ENCODE assay signal across 10 cellular contexts in the genomic region with DNA sequence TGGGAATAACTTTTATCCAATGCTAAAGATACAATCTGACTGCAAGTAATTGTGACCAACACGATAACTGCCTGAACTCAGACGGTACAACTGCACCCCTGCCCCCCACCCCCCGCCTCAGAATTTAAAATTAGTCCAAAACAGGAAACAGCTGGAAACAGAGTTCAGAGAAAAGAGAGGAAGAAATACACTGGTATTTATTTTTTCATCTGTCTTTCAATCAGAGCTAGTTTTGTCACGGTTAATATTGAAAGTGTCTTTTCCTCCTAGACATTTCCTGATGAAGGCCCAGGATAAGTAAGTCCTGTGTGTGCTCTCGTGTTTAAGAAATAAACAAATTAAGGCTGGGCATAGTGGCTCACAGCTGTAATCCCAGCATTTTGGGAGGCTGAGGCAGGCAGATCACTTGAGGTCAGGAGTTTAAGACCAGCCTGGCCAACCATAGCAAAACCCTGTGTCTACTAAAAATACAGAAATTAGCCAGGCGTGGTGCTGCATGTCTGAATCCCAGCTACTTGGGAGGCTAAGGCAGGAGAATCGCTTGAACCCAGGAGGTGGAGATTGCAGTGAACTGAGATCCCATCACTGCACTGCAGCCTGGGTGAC. TPM values are rescaled to one million over a fixed set of nuclear protein-coding genes. Genes with fewer than 3 reads are reported as not detected.
DNase-seq lines count a peak whose midpoint lies in the region; ATAC-seq and TF ChIP-seq lines count a peak whose summit lies in the region.
"Had no signal": no experiment of that assay in that cellular context is flagged by ENCODE, and none has a peak within 500 bp of the region (broad histone marks: within the 10 kb centered on the region; RNA-seq: fewer than 3 reads in every experiment).

No MANE protein-coding gene starts in this region.

- peaks cover 49% of the 10 kb centered on the region for H3K4me1 Mint-ChIP-seq in activated T-cell treated with anti-CD3 and anti-CD28 coated beads, Interleukin-2, amount 50 U/mL, for 24 hours (ENCODE audit: low read depth)
- H3K4me1 Mint-ChIP-seq in activated CD8-positive, alpha-beta T cell treated with anti-CD3 and anti-CD28 coated beads for 36 hours (ENCODE audit: low read depth): peaks cover 50% of the 10 kb centered on the region
- H3K4me1 Mint-ChIP-seq in WTC11: peaks cover 11% of the 10 kb centered on the region

- H3K4me3 Mint-ChIP-seq in activated T-cell treated with anti-CD3 and anti-CD28 coated beads, Interleukin-2, amount 50 U/mL, for 24 hours: peak overlapping the region; percentile 2
- peak overlapping the region; percentile 16 for H3K4me3 Mint-ChIP-seq in activated CD8-positive, alpha-beta T cell treated with anti-CD3 and anti-CD28 coated beads for 36 hours
- no peak overlapping the region for H3K4me3 Mint-ChIP-seq in WTC11

- H3K27ac Mint-ChIP-seq in activated T-cell treated with anti-CD3 and anti-CD28 coated beads, Interleukin-2, amount 50 U/mL, for 24 hours: peak overlapping the region; percentile 74
- peak overlapping the region; percentile 57 for H3K27ac Mint-ChIP-seq in activated CD8-positive, alpha-beta T cell treated with anti-CD3 and anti-CD28 coated beads for 36 hours
- H3K27ac Mint-ChIP-seq in WTC11: no peak overlapping the region

- DNase-seq in activated T-cell treated with anti-CD3 and anti-CD28 coated beads, Interleukin-2, amount 50 U/mL, for 24 hours: no peak
- DNase-seq in activated T-cell treated with anti-CD3 and anti-CD28 coated beads, Interleukin-2, amount 50 U/mL, for 1 hour: no peak
- DNase-seq in activated CD8-positive, alpha-beta T cell treated with anti-CD3 and anti-CD28 coated beads for 36 hours: no peak
- DNase-seq in lung (ENCODE audit: low spot score) (no peak), NCI-H748 (lab: John Stamatoyannopoulos, UW; ENCODE audit: unreplicated experiment) (no peak), WTC11 (ENCODE audit: low spot score) (no peak), GOT3 (lab: John Stamatoyannopoulos, UW) (no peak)

- peaks cover 4% of the 10 kb centered on the region for H3K36me3 Mint-ChIP-seq in activated T-cell treated with anti-CD3 and anti-CD28 coated beads, Interleukin-2, amount 50 U/mL, for 24 hours (ENCODE audit: low read depth)
- H3K36me3 Mint-ChIP-seq in activated CD8-positive, alpha-beta T cell treated with anti-CD3 and anti-CD28 coated beads for 36 hours (ENCODE audit: low read depth): no peaks in the 10 kb centered on the region
- H3K36me3 Mint-ChIP-seq in WTC11: no peaks in the 10 kb centered on the region; the same call in 1 of the 2 replicates

- CTCF ChIA-PET in activated CD8-positive, alpha-beta T cell treated with anti-CD3 and anti-CD28 coated beads for 36 hours (lab: Charles Lee): interaction anchor here (1.0 to 1.7 kb wide), 4 partner anchors 8 to 41 kb away, joined by 3 to 5 read pairs (median 4); no protein-coding TSS in a partner anchor
- CTCF ChIA-PET in WTC11 (lab: Charles Lee): interaction anchor here (2.7 kb wide), 1 partner anchor 29 kb away, joined by 8 read pairs; no protein-coding TSS in a partner anchor

- WGBS in lung, 2 donors: 18 to 31% methylated on average over 7 of the region's 7 CpGs
- 25% methylated on average over 7 of the region's 7 CpGs for WGBS in thymus

- intact Hi-C loops in activated CD8-positive, alpha-beta T cell treated with anti-CD3 and anti-CD28 coated beads for 36 hours (cut with micrococcal nuclease): no loop called here

- H3K9me3 ChIP-seq in lung (ENCODE audit: control insufficient read depth in 2 of 2, insufficient read depth in 1 of 2, low read length in 1 of 2) (no peaks in the 10 kb centered on the region), thymus (ENCODE audit: control insufficient read depth) (no peaks in the 10 kb centered on the region)

- H3K27ac ChIP-seq in lung (ENCODE audit: low read depth in 1 of 2, low read length in 1 of 2) (peak overlapping the region; percentile 26 to 47), thymus (ENCODE audit: low read depth) (peak overlapping the region; percentile 60)

- H3K4me1 ChIP-seq in lung (ENCODE audit: control insufficient read depth in 2 of 2, insufficient read depth in 2 of 2, low read length in 2 of 2): peaks cover 36 to 54% of the 10 kb centered on the region in 2 donors
- H3K4me1 ChIP-seq in thymus (ENCODE audit: control insufficient read depth, insufficient read depth, low read length): peaks cover 17% of the 10 kb centered on the region

- POLR2A ChIA-PET in activated CD8-positive, alpha-beta T cell treated with anti-CD3 and anti-CD28 coated beads for 36 hours (lab: Charles Lee): interaction anchor here (0.6 to 1.7 kb wide), 3 partner anchors 20 to 972 kb away, joined by 3 to 6 read pairs (median 3); no protein-coding TSS in a partner anchor
- POLR2A ChIA-PET in WTC11 (lab: Charles Lee): no interaction called here

- no peak for TF ChIP-seq CTCF in activated CD8-positive, alpha-beta T cell treated with anti-CD3 and anti-CD28 coated beads for 36 hours (IDR thresholded peaks at IDR 0.05)
- TF ChIP-seq CTCF in lung (IDR thresholded peaks at IDR 0.05; ENCODE audit: control extremely low read depth, extremely low read depth) (no peak), WTC11 (IDR thresholded peaks at IDR 0.05) (no peak)

- no peaks in the 10 kb centered on the region for H3K9me3 Mint-ChIP-seq in activated T-cell treated with anti-CD3 and anti-CD28 coated beads, Interleukin-2, amount 50 U/mL, for 24 hours
- no peaks in the 10 kb centered on the region for H3K9me3 Mint-ChIP-seq in activated CD8-positive, alpha-beta T cell treated with anti-CD3 and anti-CD28 coated beads for 36 hours
- no peaks in the 10 kb centered on the region for H3K9me3 Mint-ChIP-seq in WTC11

- H3K36me3 ChIP-seq in lung (ENCODE audit: control insufficient read depth in 2 of 2, insufficient read depth in 2 of 2, low read length in 2 of 2) (no peaks in the 10 kb centered on the region), thymus (ENCODE audit: control insufficient read depth, insufficient read depth) (peaks cover 8% of the 10 kb centered on the region)

- no peaks in the 10 kb centered on the region for H3K27me3 Mint-ChIP-seq in activated T-cell treated with anti-CD3 and anti-CD28 coated beads, Interleukin-2, amount 50 U/mL, for 24 hours
- no peaks in the 10 kb centered on the region for H3K27me3 Mint-ChIP-seq in activated CD8-positive, alpha-beta T cell treated with anti-CD3 and anti-CD28 coated beads for 36 hours
- peaks cover 5% of the 10 kb centered on the region for H3K27me3 Mint-ChIP-seq in WTC11 (ENCODE audit: low read depth)

- ATAC-seq in activated CD8-positive, alpha-beta T cell treated with anti-CD3 and anti-CD28 coated beads for 36 hours: no peak
- ATAC-seq in lung (ENCODE audit: insufficient read depth, low FRiP score): no peak
- no peak for ATAC-seq in WTC11

- H3K27me3 ChIP-seq in lung (ENCODE audit: control insufficient read depth, insufficient read depth) (no peaks in the 10 kb centered on the region), thymus (ENCODE audit: control insufficient read depth, insufficient read depth) (no peaks in the 10 kb centered on the region)

- H3K4me3 ChIP-seq in lung: no peak overlapping the region
- no peak overlapping the region for H3K4me3 ChIP-seq in thymus (ENCODE audit: low read length)

TF ChIP-seq in WTC11, 78 proteins besides CTCF, POLR2A, EP300 and RAD21:
- TF ChIP-seq ZNF416 (CRISPR knock-in tag; IDR thresholded peaks at IDR 0.05) (no peak), NR1H2 (CRISPR knock-in tag; IDR thresholded peaks at IDR 0.05) (no peak), SOX15 (CRISPR knock-in tag; IDR thresholded peaks at IDR 0.05) (no peak), ZNF396 (CRISPR knock-in tag; IDR thresholded peaks at IDR 0.05; ENCODE audit: borderline replicate concordance) (no peak), FOXP1 (CRISPR knock-in tag; IDR thresholded peaks at IDR 0.05; ENCODE audit: borderline replicate concordance) (no peak)
- TF ChIP-seq, protein P1, sequence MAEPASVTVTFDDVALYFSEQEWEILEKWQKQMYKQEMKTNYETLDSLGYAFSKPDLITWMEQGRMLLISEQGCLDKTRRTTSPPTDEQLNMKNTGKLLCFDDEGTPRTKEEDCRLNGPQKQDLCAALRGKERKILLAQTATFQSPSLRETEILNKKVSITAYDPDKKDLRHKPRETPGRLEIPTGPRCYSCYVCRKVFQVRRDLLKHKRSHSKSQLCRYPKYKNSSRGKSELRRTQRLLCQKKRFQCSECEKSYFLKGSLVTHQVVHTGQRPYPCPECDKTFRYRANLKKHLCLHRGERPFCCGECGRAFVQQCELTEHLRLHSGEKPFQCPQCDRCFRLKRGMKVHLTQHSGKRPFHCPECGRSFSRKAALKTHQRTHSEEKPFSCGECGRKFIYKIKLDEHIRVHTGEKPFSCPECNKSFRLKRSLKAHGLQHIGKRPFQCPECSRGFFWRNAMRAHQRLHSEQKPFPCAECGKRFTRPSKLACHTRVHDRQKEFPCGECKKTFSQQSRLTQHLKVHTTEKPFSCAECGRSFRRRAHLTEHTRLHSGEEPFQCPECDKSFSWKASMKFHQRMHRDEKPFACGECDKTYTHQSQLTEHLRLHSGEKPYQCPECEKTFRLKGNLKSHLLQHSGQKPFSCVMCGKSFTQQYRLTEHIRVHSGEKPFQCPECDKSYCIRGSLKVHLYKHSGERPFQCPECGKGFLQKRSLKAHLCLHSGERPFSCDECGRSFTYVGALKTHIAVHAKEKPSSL (CRISPR knock-in tag; conservative IDR thresholded peaks at IDR 0.05): no peak
- TF ChIP-seq, protein P2, sequence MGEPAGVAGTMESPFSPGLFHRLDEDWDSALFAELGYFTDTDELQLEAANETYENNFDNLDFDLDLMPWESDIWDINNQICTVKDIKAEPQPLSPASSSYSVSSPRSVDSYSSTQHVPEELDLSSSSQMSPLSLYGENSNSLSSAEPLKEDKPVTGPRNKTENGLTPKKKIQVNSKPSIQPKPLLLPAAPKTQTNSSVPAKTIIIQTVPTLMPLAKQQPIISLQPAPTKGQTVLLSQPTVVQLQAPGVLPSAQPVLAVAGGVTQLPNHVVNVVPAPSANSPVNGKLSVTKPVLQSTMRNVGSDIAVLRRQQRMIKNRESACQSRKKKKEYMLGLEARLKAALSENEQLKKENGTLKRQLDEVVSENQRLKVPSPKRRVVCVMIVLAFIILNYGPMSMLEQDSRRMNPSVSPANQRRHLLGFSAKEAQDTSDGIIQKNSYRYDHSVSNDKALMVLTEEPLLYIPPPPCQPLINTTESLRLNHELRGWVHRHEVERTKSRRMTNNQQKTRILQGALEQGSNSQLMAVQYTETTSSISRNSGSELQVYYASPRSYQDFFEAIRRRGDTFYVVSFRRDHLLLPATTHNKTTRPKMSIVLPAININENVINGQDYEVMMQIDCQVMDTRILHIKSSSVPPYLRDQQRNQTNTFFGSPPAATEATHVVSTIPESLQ (CRISPR knock-in tag; IDR thresholded peaks at IDR 0.05): no peak

RNA-seq across cellular contexts. Expression of gene ACSS1, which starts 21.5 kb away (rescaled TPM):
- 10 to 100 TPM; 17.5 to 18.2 TPM for total RNA-seq in activated CD8-positive, alpha-beta T cell treated with anti-CD3 and anti-CD28 coated beads for 36 hours
- total RNA-seq in lung: 10 to 100 TPM; 33.6 to 38.9 TPM
- 10 to 100 TPM; 15.8 to 20.3 TPM for polyA plus RNA-seq in lung
- polyA plus RNA-seq in thymus: 27.8 TPM
- 1.5 to 2.7 TPM (median 2.4 TPM) in 3 replicates for total RNA-seq in WTC11 (2021)
- polyA plus RNA-seq: neural cell had no signal

RNA-seq across cellular contexts. Expression of gene APMAP, which starts 43.9 kb away (rescaled TPM):
- 10 to 100 TPM; 36.7 to 40.0 TPM for total RNA-seq in activated CD8-positive, alpha-beta T cell treated with anti-CD3 and anti-CD28 coated beads for 36 hours
- total RNA-seq in lung (10 to 100 TPM; 52.4 to 73.3 TPM), WTC11 (2021) (55.3 to 64.4 TPM (median 62.1 TPM) in 3 replicates)
- polyA plus RNA-seq in lung (10 to 100 TPM; 40.8 to 87.0 TPM), thymus (53.4 TPM)

RNA-seq across cellular contexts. Expression of gene VSX1, which starts 45.5 kb away (rescaled TPM):
- total RNA-seq in activated CD8-positive, alpha-beta T cell treated with anti-CD3 and anti-CD28 coated beads for 36 hours: not detected
- total RNA-seq in lung (not detected), WTC11 (2021) (0.23 TPM in 1 of 3 replicates, not detected in the others)
- polyA plus RNA-seq in lung (not detected), thymus (0.21 TPM)
- total RNA-seq: fibroblast of lung had no signal
- polyA plus RNA-seq: fibroblast of lung, neural cell had no signal
